ENCODE assay signal across 26 cellular contexts in genomic region chr12:27018071-27018470, GRCh38. TPM values are rescaled to one million over a fixed set of nuclear protein-coding genes. Genes with fewer than 3 reads are reported as not detected.
DNase-seq lines count a peak whose midpoint lies in the region; ATAC-seq, FAIRE-seq and TF ChIP-seq lines count a peak whose summit lies in the region.
"Had no signal": no experiment of that assay in that cellular context is flagged by ENCODE, and none has a peak within 500 bp of the region (broad histone marks: within the 10 kb centered on the region; RNA-seq: fewer than 3 reads in every experiment).

No MANE protein-coding gene starts in this region.

- H4K20me1 ChIP-seq in K562 (replicated peaks; ENCODE audit: control insufficient read depth, insufficient read depth, low read length) (no peaks in the 10 kb centered on the region), osteoblast (ENCODE audit: insufficient read depth, low read length) (no peaks in the 10 kb centered on the region)

- no peaks in the 10 kb centered on the region for H3K27me3 ChIP-seq in K562 (ENCODE audit: control insufficient read depth in 2 of 2, insufficient read depth in 2 of 2, low read length in 2 of 2)
- no peaks in the 10 kb centered on the region for H3K27me3 ChIP-seq in osteoblast (ENCODE audit: insufficient read depth, low read length)
- H3K27me3 ChIP-seq in MG63: no peaks in the 10 kb centered on the region
- H3K27me3 ChIP-seq: heart right ventricle had no signal

- H3K9me3 ChIP-seq in K562 (replicated peaks; ENCODE audit: control insufficient read depth, insufficient read depth, low read depth, low read length) (no peaks in the 10 kb centered on the region), osteoblast (ENCODE audit: low read depth, low read length) (no peaks in the 10 kb centered on the region), MG63 (no peaks in the 10 kb centered on the region)
- H3K9me3 ChIP-seq: A549, heart right ventricle had no signal

- TF ChIP-seq EP300 in K562 (IDR thresholded peaks at IDR 0.05; ENCODE audit: low read length): no peak

- TF ChIP-seq CTCF in K562 (IDR thresholded peaks at IDR 0.05 in 2 of 3, conservative IDR thresholded peaks at IDR 0.05 in 1 of 3; ENCODE audit: insufficient read depth in 2 of 3, low read depth in 1 of 3, low read length in 3 of 3) (no peak), osteoblast (IDR thresholded peaks at IDR 0.05; ENCODE audit: extremely low read depth, low read depth, low read length) (no peak)

- POLR2A ChIA-PET in K562 (lab: Yijun Ruan, JAX): no interaction called here

- ATAC-seq in K562: no peak
- ATAC-seq: A549; activated CD8-positive, alpha-beta memory T cell treated with anti-CD3 and anti-CD28 coated beads, Interleukin-2, amount 10 ng/mL, durations not matched to agents 7 days and 5 days; CD8-positive, alpha-beta T cell; GM12878; heart right ventricle; SK-N-SH treated with all-trans-retinoic acid at 6 μM for 48 hours had no signal

- no peak for TF ChIP-seq RAD21 in K562 (CRISPR knock-in tag; conservative IDR thresholded peaks at IDR 0.05 in 1 of 2, IDR thresholded peaks at IDR 0.05 in 1 of 2)

- H2AFZ ChIP-seq in K562 (ENCODE audit: low read depth, low read length) (no peak overlapping the region), osteoblast (ENCODE audit: low read length) (peak overlapping the region; percentile 25)

- no peaks in the 10 kb centered on the region for H3K9me1 ChIP-seq in K562 (ENCODE audit: control insufficient read depth, insufficient read depth, low read length)

- H3K36me3 ChIP-seq in K562 (ENCODE audit: control insufficient read depth, insufficient read depth, low read length) (no peaks in the 10 kb centered on the region), osteoblast (ENCODE audit: insufficient read depth, low read length) (no peaks in the 10 kb centered on the region), MG63 (no peaks in the 10 kb centered on the region)
- H3K36me3 ChIP-seq: heart right ventricle had no signal

- peaks cover 16% of the 10 kb centered on the region for H3K79me2 ChIP-seq in K562 (ENCODE audit: control insufficient read depth, insufficient read depth, low read length)
- H3K79me2 ChIP-seq in osteoblast (ENCODE audit: insufficient read depth, low read length): peaks cover 10% of the 10 kb centered on the region

- DNase-seq in NCI-H2227 (lab: John Stamatoyannopoulos, UW; ENCODE audit: unreplicated experiment) (peak; percentile 19), NCI-H2227 treated with DMSO at 0.1 percent for 48 hours (lab: John Stamatoyannopoulos, UW) (no peak), NCI-H1694 treated with DMSO at 0.1 percent for 48 hours (lab: John Stamatoyannopoulos, UW) (peak; percentile 70), K562 (ENCODE audit: extremely low read depth in 1 of 4, low spot score in 3 of 4) (no peak), osteoblast (ENCODE audit: insufficient read length, low spot score, missing footprints) (no peak), RCC 7860 (ENCODE audit: low spot score) (no peak), MG63 (no peak), COLO829 (ENCODE audit: low spot score) (no peak)
- DNase-seq: activated CD4-positive, alpha-beta T cell treated with anti-CD3 and anti-CD28 coated beads, Interleukin-2, amount 10 ng/mL, durations not matched to agents 7 days and 5 days; activated CD8-positive, alpha-beta memory T cell treated with anti-CD3 and anti-CD28 coated beads, Interleukin-2, amount 10 ng/mL, durations not matched to agents 7 days and 5 days; activated naive CD4-positive, alpha-beta T cell treated with anti-CD3 and anti-CD28 coated beads, Interleukin-2, amount 10 ng/mL, durations not matched to agents 7 days and 5 days; CD8-positive, alpha-beta T cell; heart right ventricle; immature natural killer cell; KG1; mesenchymal stem cell; NCI-H1048; NCI-H2081; NCI-H510A treated with DMSO at 0.1 percent for 48 hours; stimulated activated CD4-positive, alpha-beta T cell treated with anti-CD3 and anti-CD28 coated beads, Interleukin-1b, Interleukin-23, amount 100 ng/mL, for 48 hours had no signal

- H3K4me1 ChIP-seq in K562 (replicated peaks in 1 of 2; ENCODE audit: control insufficient read depth in 2 of 2, insufficient read depth in 2 of 2, low read length in 2 of 2): peaks cover 26 to 39% of the 10 kb centered on the region in 2 experiments
- peaks cover 16% of the 10 kb centered on the region for H3K4me1 ChIP-seq in osteoblast (ENCODE audit: insufficient read depth, low read length)

- BruUV-seq in K562 (replicated peaks; lab: Mats Ljungman, UMichigan): no TSS peak

- FAIRE-seq in K562 (lab: Jason Lieb, UNC): no peak
- FAIRE-seq in RCC 7860 (lab: Jason Lieb, UNC): no peak
- FAIRE-seq: A549, GM12878, H1, urothelium cell line had no signal

- intact Hi-C loops in K562 (cut with micrococcal nuclease): loop anchor here (5.0 to 10.0 kb wide), 3 partner anchors 64 to 313 kb away; partner anchors contain the start of genes C12orf71 and STK38L

- in situ Hi-C loops in K562 (cut with MboI): loop anchor here (10.0 kb wide), 1 partner anchor 163 kb away; no protein-coding TSS in a partner anchor

- H3K27ac ChIP-seq in K562 (ENCODE audit: extremely low read depth, low read depth, low read length): no peak overlapping the region
- H3K27ac ChIP-seq in osteoblast (ENCODE audit: low read depth, low read length): no peak overlapping the region
- H3K27ac ChIP-seq: A549, heart right ventricle had no signal

- CTCF ChIA-PET in K562 (lab: Yijun Ruan, JAX; ENCODE audit: low intra/inter-chr PET ratio): no interaction called here

- H3K4me3 ChIP-seq in K562: no peak overlapping the region
- H3K4me3 ChIP-seq in osteoblast (ENCODE audit: insufficient read depth, low read length): no peak overlapping the region
- no peak overlapping the region for H3K4me3 ChIP-seq in MG63
- H3K4me3 ChIP-seq: A549, GM12878, heart right ventricle, skin epidermis had no signal

- H3K4me2 ChIP-seq in K562 (ENCODE audit: insufficient read depth, low read length) (no peak overlapping the region), osteoblast (ENCODE audit: insufficient read depth, low read length) (no peak overlapping the region)
- H3K4me2 ChIP-seq: A549 had no signal

- TF ChIP-seq POLR2A in K562 (conservative IDR thresholded peaks at IDR 0.05): no peak

- no peak overlapping the region for H3K9ac ChIP-seq in K562 (ENCODE audit: insufficient read depth in 1 of 2, low read depth in 2 of 2, low read length in 2 of 2)

- whole genome bisulfite sequencing in K562 (ENCODE audit: insufficient coverage, low coverage, missing lambda C conversion rate): 7% methylated on average over 1 of the region's 1 CpG

TF ChIP-seq in K562, 482 proteins besides CTCF, POLR2A, EP300 and RAD21 (continues in another document):
- TF ChIP-seq KDM1A (IDR thresholded peaks at IDR 0.05): no peak

RNA-seq across cellular contexts. Expression of gene TM7SF3, which starts 3.9 kb away (rescaled TPM):
- 63.3 and 68.0 TPM in 2 replicates for total RNA-seq in K562 (2011; cell fraction: chromatin; rRNA removed; ENCODE audit: low replicate concordance)
- 58.0 and 66.8 TPM in 2 replicates for total RNA-seq in K562 (2011; cell fraction: nucleolus; rRNA removed)
- 91.1 and 94.4 TPM in 2 replicates for total RNA-seq in K562 (2011; cell fraction: nucleoplasm; rRNA removed)
- 23.0 and 28.2 TPM in 2 replicates for total RNA-seq in K562 (2014; rRNA removed)
- 31.5 and 33.5 TPM in 2 replicates for total RNA-seq in K562 (2014; rRNA removed; fragmentation: Illumina TruSeq; extraction: Trizol)
- total RNA-seq in K562 (2015; rRNA removed; fragmentation: Illumina TruSeq; extraction: Trizol): 30.0 and 33.8 TPM in 2 replicates
- 24.8 and 25.4 TPM in 2 replicates for total RNA-seq in K562 (2021)
- 83.8 and 90.4 TPM in 2 replicates for polyA plus RNA-seq in K562 (2011; rRNA removed)
- polyA plus RNA-seq in K562 (2011; cell fraction: cytosol; rRNA removed): 32.8 and 55.3 TPM in 2 replicates
- polyA plus RNA-seq in K562 (2011; cell fraction: nucleus; rRNA removed): 37.7 and 56.4 TPM in 2 replicates
- 34.3 and 39.0 TPM in 2 replicates for polyA plus RNA-seq in K562 (2012)
- polyA plus RNA-seq in K562 (2014; fragmentation: Illumina TruSeq; extraction: Trizol): 37.1 and 51.5 TPM in 2 replicates
- polyA plus RNA-seq in K562 (2014; fragmentation: Nextera tagmentation; extraction: Ambion mirVana): 1 to 10 TPM; 9.3 to 9.7 TPM
- polyA plus RNA-seq in K562 (2014; rRNA removed): 19.9 and 26.5 TPM in 2 replicates
- 104 and 110 TPM in 2 replicates for polyA minus RNA-seq in K562 (2011; rRNA and poly(A)+ RNA removed)
- 40.5 and 50.2 TPM in 2 replicates for polyA minus RNA-seq in K562 (2011; cell fraction: cytosol; rRNA and poly(A)+ RNA removed)
- polyA minus RNA-seq in K562 (2011; cell fraction: nucleus; rRNA and poly(A)+ RNA removed): 18.6 and 25.9 TPM in 2 replicates
- total RNA-seq in osteoblast: 68.0 and 87.2 TPM in 2 replicates
- 89.3 and 148 TPM in 2 replicates for total RNA-seq in MG63 (2014; rRNA removed; shearing (Covaris generic); ENCODE audit: low replicate concordance)

RNA-seq across cellular contexts. Expression of gene MED21, which starts 4.3 kb away (rescaled TPM):
- total RNA-seq in K562 (2011; cell fraction: chromatin; rRNA removed; ENCODE audit: low replicate concordance): 25.6 and 49.0 TPM in 2 replicates
- 22.2 and 23.7 TPM in 2 replicates for total RNA-seq in K562 (2011; cell fraction: nucleolus; rRNA removed)
- total RNA-seq in K562 (2011; cell fraction: nucleoplasm; rRNA removed): 30.6 and 49.1 TPM in 2 replicates
- total RNA-seq in K562 (2014; rRNA removed) (18.6 and 19.4 TPM in 2 replicates), K562 (2014; rRNA removed; fragmentation: Illumina TruSeq; extraction: Trizol) (41.5 and 47.2 TPM in 2 replicates), K562 (2015; rRNA removed; fragmentation: Illumina TruSeq; extraction: Trizol) (33.9 and 38.2 TPM in 2 replicates), K562 (2021) (30.0 and 31.7 TPM in 2 replicates), osteoblast (63.0 and 77.2 TPM in 2 replicates)
- polyA plus RNA-seq in K562 (2011; rRNA removed) (55.2 and 59.9 TPM in 2 replicates), K562 (2014; fragmentation: Illumina TruSeq; extraction: Trizol) (26.4 and 32.7 TPM in 2 replicates), K562 (2014; fragmentation: Nextera tagmentation; extraction: Ambion mirVana) (10 to 100 TPM; 60.5 to 65.9 TPM), K562 (2014; rRNA removed) (16.3 and 23.3 TPM in 2 replicates)
- 15.1 and 20.9 TPM in 2 replicates for polyA plus RNA-seq in K562 (2011; cell fraction: cytosol; rRNA removed)
- 21.9 and 34.3 TPM in 2 replicates for polyA plus RNA-seq in K562 (2011; cell fraction: nucleus; rRNA removed)
- 25.6 and 31.9 TPM in 2 replicates for polyA plus RNA-seq in K562 (2012)
- polyA minus RNA-seq in K562 (2011; rRNA and poly(A)+ RNA removed): 52.9 and 54.6 TPM in 2 replicates
- polyA minus RNA-seq in K562 (2011; cell fraction: cytosol; rRNA and poly(A)+ RNA removed): 14.9 and 18.9 TPM in 2 replicates
- 24.4 and 48.5 TPM in 2 replicates for polyA minus RNA-seq in K562 (2011; cell fraction: nucleus; rRNA and poly(A)+ RNA removed)
- 53.3 and 116 TPM in 2 replicates for total RNA-seq in MG63 (2014; rRNA removed; shearing (Covaris generic); ENCODE audit: low replicate concordance)

Comparison
In these comparisons a context has a peak if more than half of its experiments do, and no peak if none do; other contexts are left out.
1. DNase-seq: peak in NCI-H2227 (single experiment) and NCI-H1694 treated with DMSO at 0.1 percent for 48 hours (single experiment); none in NCI-H2227 treated with DMSO at 0.1 percent for 48 hours (single experiment), K562 (0 of 4), osteoblast (single experiment), RCC 7860 (single experiment), MG63 (single experiment) and COLO829 (single experiment).